Comparison of ENCODE assay signal across 1 cellular context in the genomic region with DNA sequence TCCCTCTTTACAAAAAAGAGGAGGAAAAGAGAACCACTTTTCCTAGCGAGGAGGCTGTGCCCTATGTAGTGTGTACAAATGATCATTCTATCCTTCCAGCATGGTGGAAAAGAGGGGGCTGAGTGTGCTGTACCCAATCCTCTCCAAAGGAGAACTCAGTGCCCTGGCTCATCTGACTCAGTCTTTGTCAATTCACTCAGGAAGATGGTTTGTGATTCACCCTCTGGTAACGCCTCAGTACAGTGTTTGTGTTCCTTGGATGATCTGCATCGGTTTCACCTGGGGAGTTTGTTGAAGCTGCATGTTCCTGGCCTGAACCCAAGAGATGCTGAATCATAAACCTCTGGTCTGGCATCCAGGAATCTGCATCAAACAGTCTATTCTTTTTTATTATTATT.
TF ChIP-seq lines count a peak whose summit lies in the region.

No MANE protein-coding gene starts in this region.

TF ChIP-seq in GM23338, 12 proteins besides CTCF, POLR2A, EP300 and RAD21 (continued from another document):
- TF ChIP-seq, protein P1, sequence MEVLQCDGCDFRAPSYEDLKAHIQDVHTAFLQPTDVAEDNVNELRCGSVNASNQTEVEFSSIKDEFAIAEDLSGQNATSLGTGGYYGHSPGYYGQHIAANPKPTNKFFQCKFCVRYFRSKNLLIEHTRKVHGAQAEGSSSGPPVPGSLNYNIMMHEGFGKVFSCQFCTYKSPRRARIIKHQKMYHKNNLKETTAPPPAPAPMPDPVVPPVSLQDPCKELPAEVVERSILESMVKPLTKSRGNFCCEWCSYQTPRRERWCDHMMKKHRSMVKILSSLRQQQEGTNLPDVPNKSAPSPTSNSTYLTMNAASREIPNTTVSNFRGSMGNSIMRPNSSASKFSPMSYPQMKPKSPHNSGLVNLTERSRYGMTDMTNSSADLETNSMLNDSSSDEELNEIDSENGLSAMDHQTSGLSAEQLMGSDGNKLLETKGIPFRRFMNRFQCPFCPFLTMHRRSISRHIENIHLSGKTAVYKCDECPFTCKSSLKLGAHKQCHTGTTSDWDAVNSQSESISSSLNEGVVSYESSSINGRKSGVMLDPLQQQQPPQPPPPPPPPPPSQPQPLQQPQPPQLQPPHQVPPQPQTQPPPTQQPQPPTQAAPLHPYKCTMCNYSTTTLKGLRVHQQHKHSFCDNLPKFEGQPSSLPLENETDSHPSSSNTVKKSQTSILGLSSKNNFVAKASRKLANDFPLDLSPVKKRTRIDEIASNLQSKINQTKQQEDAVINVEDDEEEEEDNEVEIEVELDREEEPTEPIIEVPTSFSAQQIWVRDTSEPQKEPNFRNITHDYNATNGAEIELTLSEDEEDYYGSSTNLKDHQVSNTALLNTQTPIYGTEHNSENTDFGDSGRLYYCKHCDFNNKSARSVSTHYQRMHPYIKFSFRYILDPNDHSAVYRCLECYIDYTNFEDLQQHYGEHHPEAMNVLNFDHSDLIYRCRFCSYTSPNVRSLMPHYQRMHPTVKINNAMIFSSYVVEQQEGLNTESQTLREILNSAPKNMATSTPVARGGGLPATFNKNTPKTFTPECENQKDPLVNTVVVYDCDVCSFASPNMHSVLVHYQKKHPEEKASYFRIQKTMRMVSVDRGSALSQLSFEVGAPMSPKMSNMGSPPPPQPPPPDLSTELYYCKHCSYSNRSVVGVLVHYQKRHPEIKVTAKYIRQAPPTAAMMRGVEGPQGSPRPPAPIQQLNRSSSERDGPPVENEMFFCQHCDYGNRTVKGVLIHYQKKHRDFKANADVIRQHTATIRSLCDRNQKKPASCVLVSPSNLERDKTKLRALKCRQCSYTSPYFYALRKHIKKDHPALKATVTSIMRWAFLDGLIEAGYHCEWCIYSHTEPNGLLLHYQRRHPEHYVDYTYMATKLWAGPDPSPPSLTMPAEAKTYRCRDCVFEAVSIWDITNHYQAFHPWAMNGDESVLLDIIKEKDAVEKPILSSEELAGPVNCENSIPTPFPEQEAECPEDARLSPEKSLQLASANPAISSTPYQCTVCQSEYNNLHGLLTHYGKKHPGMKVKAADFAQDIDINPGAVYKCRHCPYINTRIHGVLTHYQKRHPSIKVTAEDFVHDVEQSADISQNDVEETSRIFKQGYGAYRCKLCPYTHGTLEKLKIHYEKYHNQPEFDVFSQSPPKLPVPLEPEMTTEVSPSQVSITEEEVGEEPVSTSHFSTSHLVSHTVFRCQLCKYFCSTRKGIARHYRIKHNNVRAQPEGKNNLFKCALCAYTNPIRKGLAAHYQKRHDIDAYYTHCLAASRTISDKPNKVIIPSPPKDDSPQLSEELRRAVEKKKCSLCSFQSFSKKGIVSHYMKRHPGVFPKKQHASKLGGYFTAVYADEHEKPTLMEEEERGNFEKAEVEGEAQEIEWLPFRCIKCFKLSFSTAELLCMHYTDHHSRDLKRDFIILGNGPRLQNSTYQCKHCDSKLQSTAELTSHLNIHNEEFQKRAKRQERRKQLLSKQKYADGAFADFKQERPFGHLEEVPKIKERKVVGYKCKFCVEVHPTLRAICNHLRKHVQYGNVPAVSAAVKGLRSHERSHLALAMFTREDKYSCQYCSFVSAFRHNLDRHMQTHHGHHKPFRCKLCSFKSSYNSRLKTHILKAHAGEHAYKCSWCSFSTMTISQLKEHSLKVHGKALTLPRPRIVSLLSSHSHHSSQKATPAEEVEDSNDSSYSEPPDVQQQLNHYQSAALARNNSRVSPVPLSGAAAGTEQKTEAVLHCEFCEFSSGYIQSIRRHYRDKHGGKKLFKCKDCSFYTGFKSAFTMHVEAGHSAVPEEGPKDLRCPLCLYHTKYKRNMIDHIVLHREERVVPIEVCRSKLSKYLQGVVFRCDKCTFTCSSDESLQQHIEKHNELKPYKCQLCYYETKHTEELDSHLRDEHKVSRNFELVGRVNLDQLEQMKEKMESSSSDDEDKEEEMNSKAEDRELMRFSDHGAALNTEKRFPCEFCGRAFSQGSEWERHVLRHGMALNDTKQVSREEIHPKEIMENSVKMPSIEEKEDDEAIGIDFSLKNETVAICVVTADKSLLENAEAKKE (CRISPR knock-in tag; IDR thresholded peaks at IDR 0.05) = no peak
- no peak for TF ChIP-seq JUNB (IDR thresholded peaks at IDR 0.05; ENCODE audit: unreplicated experiment)
